ENCODE assay signal across 23 cellular contexts in the genomic region with DNA sequence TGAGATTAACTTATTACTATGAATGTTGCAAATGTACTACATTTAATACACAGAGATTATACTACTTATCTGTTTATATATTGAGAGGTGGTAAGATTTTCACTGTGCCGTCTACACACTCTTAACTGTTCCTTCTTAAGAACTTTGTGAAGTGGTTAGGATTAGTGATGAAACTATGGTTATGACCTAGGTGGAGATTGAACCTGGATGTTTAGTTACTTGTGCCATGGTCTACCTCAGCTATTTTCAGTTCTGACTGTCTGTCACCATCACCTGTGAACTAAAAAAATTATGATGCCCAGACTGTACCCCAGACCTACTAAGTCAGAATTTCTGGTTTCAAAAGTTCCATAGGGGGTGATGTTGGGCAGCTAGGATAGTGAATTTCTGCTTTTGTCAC. TPM values are rescaled to one million over a fixed set of nuclear protein-coding genes. Genes with fewer than 3 reads are reported as not detected.
DNase-seq lines count a peak whose midpoint lies in the region; ATAC-seq and TF ChIP-seq lines count a peak whose summit lies in the region.
"Had no signal": no experiment of that assay in that cellular context is flagged by ENCODE, and none has a peak within 500 bp of the region (broad histone marks: within the 10 kb centered on the region; RNA-seq: fewer than 3 reads in every experiment).

No MANE protein-coding gene starts in this region.

- peaks cover 26% of the 10 kb centered on the region for H4K20me1 ChIP-seq in hepatocyte (ENCODE audit: insufficient read depth, poor library complexity, severe bottlenecking)

- peak in 2 of 3 donors; percentile 33 to 34 for DNase-seq in CD4-positive, CD25-positive, alpha-beta regulatory T cell
- DNase-seq in CD8-positive, alpha-beta memory T cell = peak in 1 of 5 donors; percentile 61
- no peak for DNase-seq in activated CD4-positive, alpha-beta memory T cell treated with anti-CD3 and anti-CD28 coated beads, Interleukin-2, amount 10 ng/mL, durations not matched to agents 7 days and 5 days
- DNase-seq in immature natural killer cell (no peak), hepatocyte (ENCODE audit: low spot score) (no peak), testis (no peak)
- DNase-seq: activated CD8-positive, alpha-beta memory T cell treated with anti-CD3 and anti-CD28 coated beads for 24 hours; anterior cingulate cortex; DMS79; kidney; MG63; midbrain; NCI-H1417 treated with DMSO at 0.1 percent for 48 hours; NCI-H2081 treated with DMSO at 0.1 percent for 48 hours; NCI-H446; right cardiac atrium; spleen; stimulated activated CD4-positive, alpha-beta T cell treated with anti-CD3 and anti-CD28 coated beads, Interleukin-2, amount 100 ng/mL, for 48 hours; T1000; tibial artery had no signal

- peaks cover 7% of the 10 kb centered on the region for H3K36me3 ChIP-seq in CD4-positive, CD25-positive, alpha-beta regulatory T cell (ENCODE audit: control insufficient read depth, insufficient read depth, low read length)
- H3K36me3 ChIP-seq in CD8-positive, alpha-beta memory T cell (ENCODE audit: insufficient read depth, low read length) = no peaks in the 10 kb centered on the region
- H3K36me3 ChIP-seq in hepatocyte (replicated peaks; ENCODE audit: insufficient read depth, low read depth) (no peaks in the 10 kb centered on the region), testis (ENCODE audit: low read depth, missing control alignments) (no peaks in the 10 kb centered on the region)
- H3K36me3 ChIP-seq: tibial artery had no signal

- H2AFZ ChIP-seq in hepatocyte = no peak overlapping the region

- WGBS in hepatocyte (ENCODE audit: low lambda C conversion rate, missing lambda C conversion rate) = 77% methylated on average over 1 of the region's 1 CpG
- 78 to 83% methylated on average over 1 of the region's 1 CpG for WGBS in testis, 2 donors

- H3K9me3 ChIP-seq in CD4-positive, CD25-positive, alpha-beta regulatory T cell (ENCODE audit: control insufficient read depth in 2 of 2, low read length in 2 of 2) = no peaks in the 10 kb centered on the region
- no peaks in the 10 kb centered on the region for H3K9me3 ChIP-seq in CD8-positive, alpha-beta memory T cell (ENCODE audit: low read length)
- H3K9me3 ChIP-seq in hepatocyte (ENCODE audit: low read depth) (no peaks in the 10 kb centered on the region), testis (no peaks in the 10 kb centered on the region)
- H3K9me3 ChIP-seq: MG63, spleen, tibial artery had no signal

- H3K27ac Mint-ChIP-seq in CD4-positive, CD25-positive, alpha-beta regulatory T cell = peak overlapping the region in 2 of 3 donors; percentile 62 to 84
- peak overlapping the region in 7 of 8 donors; percentile 50 to 75 (median 58) for H3K27ac Mint-ChIP-seq in CD8-positive, alpha-beta memory T cell
- peak overlapping the region; percentile 33 for H3K27ac Mint-ChIP-seq in activated CD4-positive, alpha-beta memory T cell treated with anti-CD3 and anti-CD28 coated beads, Interleukin-2, amount 10 ng/mL, durations not matched to agents 7 days and 5 days
- peak overlapping the region; percentile 70 to 94 (median 84) for H3K27ac Mint-ChIP-seq in immature natural killer cell
- H3K27ac Mint-ChIP-seq: dendritic cell treated with granulocyte-macrophage colony-stimulating factor and Interleukin-4, amounts not matched to agents 40 ng/mL and 50 ng/mL, for 4 days had no signal

- peaks cover 88% of the 10 kb centered on the region for H3K79me2 ChIP-seq in hepatocyte

- no peaks in the 10 kb centered on the region for H3K9me2 ChIP-seq in hepatocyte (replicated peaks; ENCODE audit: insufficient read depth)

- POLR2A ChIA-PET in CD8-positive, alpha-beta memory T cell (lab: Charles Lee) = interaction anchor here (0.7 kb wide), 1 partner anchor 12 kb away, joined by 3 read pairs; no protein-coding TSS in a partner anchor
- POLR2A ChIA-PET in activated CD4-positive, alpha-beta memory T cell treated with anti-CD3 and anti-CD28 coated beads, Interleukin-2, amount 10 ng/mL, durations not matched to agents 7 days and 5 days (lab: Charles Lee) = interaction anchor here (3.4 kb wide), 1 partner anchor 60 kb away, joined by 19 read pairs; no protein-coding TSS in a partner anchor

- H3K4me2 ChIP-seq in hepatocyte = no peak overlapping the region

- H3K9me3 Mint-ChIP-seq in CD4-positive, CD25-positive, alpha-beta regulatory T cell = peaks cover 0 to 4% (median 0%) of the 10 kb centered on the region in 7 donors
- no peaks in the 10 kb centered on the region for H3K9me3 Mint-ChIP-seq in CD8-positive, alpha-beta memory T cell
- H3K9me3 Mint-ChIP-seq in activated CD4-positive, alpha-beta memory T cell treated with anti-CD3 and anti-CD28 coated beads, Interleukin-2, amount 10 ng/mL, durations not matched to agents 7 days and 5 days = peaks cover 11% of the 10 kb centered on the region
- H3K9me3 Mint-ChIP-seq in immature natural killer cell = no peaks in the 10 kb centered on the region
- H3K9me3 Mint-ChIP-seq: dendritic cell treated with granulocyte-macrophage colony-stimulating factor and Interleukin-4, amounts not matched to agents 40 ng/mL and 50 ng/mL, for 4 days; neural crest cell had no signal

- H3K4me3 Mint-ChIP-seq in CD4-positive, CD25-positive, alpha-beta regulatory T cell = peak overlapping the region; percentile 2 to 92 (median 66)
- H3K4me3 Mint-ChIP-seq in CD8-positive, alpha-beta memory T cell = peak overlapping the region in 2 of 7 donors; percentile 9 to 18
- H3K4me3 Mint-ChIP-seq in activated CD4-positive, alpha-beta memory T cell treated with anti-CD3 and anti-CD28 coated beads, Interleukin-2, amount 10 ng/mL, durations not matched to agents 7 days and 5 days = no peak overlapping the region
- H3K4me3 Mint-ChIP-seq in immature natural killer cell = peak overlapping the region in 3 of 5 donors; percentile 18 to 65 (median 52)
- H3K4me3 Mint-ChIP-seq: dendritic cell treated with granulocyte-macrophage colony-stimulating factor and Interleukin-4, amounts not matched to agents 40 ng/mL and 50 ng/mL, for 4 days; neural crest cell had no signal

- peak overlapping the region; percentile 60 for H3K27ac ChIP-seq in CD4-positive, CD25-positive, alpha-beta regulatory T cell (ENCODE audit: insufficient read depth, low read length, poor library complexity, severe bottlenecking)
- H3K27ac ChIP-seq in CD8-positive, alpha-beta memory T cell (ENCODE audit: low read depth, low read length) = no peak overlapping the region
- H3K27ac ChIP-seq in hepatocyte = no peak overlapping the region
- H3K27ac ChIP-seq in testis = no peak overlapping the region
- H3K27ac ChIP-seq: spleen, tibial artery had no signal

- H3K36me3 Mint-ChIP-seq in CD4-positive, CD25-positive, alpha-beta regulatory T cell = peaks cover 27% of the 10 kb centered on the region
- peaks cover 0 to 21% (median 6%) of the 10 kb centered on the region in 3 donors for H3K36me3 Mint-ChIP-seq in CD8-positive, alpha-beta memory T cell
- H3K36me3 Mint-ChIP-seq in activated CD4-positive, alpha-beta memory T cell treated with anti-CD3 and anti-CD28 coated beads, Interleukin-2, amount 10 ng/mL, durations not matched to agents 7 days and 5 days (ENCODE audit: low read depth) = peaks cover 77% of the 10 kb centered on the region
- H3K36me3 Mint-ChIP-seq in immature natural killer cell = peaks cover 0 to 16% (median 12%) of the 10 kb centered on the region in 3 donors

- no peak for TF ChIP-seq POLR2A in testis (IDR thresholded peaks at IDR 0.05)

- CTCF ChIA-PET in CD8-positive, alpha-beta memory T cell (lab: Charles Lee) = interaction anchor here (1.3 kb wide), 1 partner anchor 123 kb away, joined by 3 read pairs; no protein-coding TSS in a partner anchor
- CTCF ChIA-PET in activated CD4-positive, alpha-beta memory T cell treated with anti-CD3 and anti-CD28 coated beads, Interleukin-2, amount 10 ng/mL, durations not matched to agents 7 days and 5 days (lab: Charles Lee) = no interaction called here

- TF ChIP-seq CTCF in hepatocyte (IDR thresholded peaks at IDR 0.05; ENCODE audit: poor library complexity) (no peak), testis (IDR thresholded peaks at IDR 0.05) (no peak)

- ATAC-seq in CD4-positive, CD25-positive, alpha-beta regulatory T cell (ENCODE audit: low read depth in 2 of 2) = peak; percentile 38 to 52
- ATAC-seq in SK-N-SH treated with all-trans-retinoic acid at 6 μM for 48 hours = no peak
- ATAC-seq: right cardiac atrium had no signal

- peaks cover 83% of the 10 kb centered on the region for H3K4me1 ChIP-seq in CD4-positive, CD25-positive, alpha-beta regulatory T cell (ENCODE audit: control insufficient read depth, insufficient read depth, low read length, poor library complexity, severe bottlenecking)
- peaks cover 85% of the 10 kb centered on the region for H3K4me1 ChIP-seq in CD8-positive, alpha-beta memory T cell (ENCODE audit: insufficient read depth, low read length)
- H3K4me1 ChIP-seq in hepatocyte (ENCODE audit: insufficient read depth) (peaks cover 4% of the 10 kb centered on the region), testis (no peaks in the 10 kb centered on the region)

- no peaks in the 10 kb centered on the region for H3K27me3 Mint-ChIP-seq in CD4-positive, CD25-positive, alpha-beta regulatory T cell
- no peaks in the 10 kb centered on the region for H3K27me3 Mint-ChIP-seq in CD8-positive, alpha-beta memory T cell
- no peaks in the 10 kb centered on the region for H3K27me3 Mint-ChIP-seq in activated CD4-positive, alpha-beta memory T cell treated with anti-CD3 and anti-CD28 coated beads, Interleukin-2, amount 10 ng/mL, durations not matched to agents 7 days and 5 days
- peaks cover 0 to 6% (median 3%) of the 10 kb centered on the region in 3 donors for H3K27me3 Mint-ChIP-seq in immature natural killer cell (ENCODE audit: low read depth in 3 of 3)
- H3K27me3 Mint-ChIP-seq: dendritic cell treated with granulocyte-macrophage colony-stimulating factor and Interleukin-4, amounts not matched to agents 40 ng/mL and 50 ng/mL, for 4 days had no signal

- no peaks in the 10 kb centered on the region for H3K27me3 ChIP-seq in CD4-positive, CD25-positive, alpha-beta regulatory T cell (ENCODE audit: control insufficient read depth, insufficient read depth, low read length)
- no peaks in the 10 kb centered on the region for H3K27me3 ChIP-seq in CD8-positive, alpha-beta memory T cell (ENCODE audit: insufficient read depth, low read length, poor library complexity, severe bottlenecking)
- H3K27me3 ChIP-seq in hepatocyte (no peaks in the 10 kb centered on the region), testis (no peaks in the 10 kb centered on the region)
- H3K27me3 ChIP-seq: MG63, spleen, tibial artery had no signal

- H3K4me1 Mint-ChIP-seq in CD4-positive, CD25-positive, alpha-beta regulatory T cell = peaks cover 59 to 96% (median 72%) of the 10 kb centered on the region in 4 donors
- peaks cover 83 to 97% (median 97%) of the 10 kb centered on the region in 3 donors for H3K4me1 Mint-ChIP-seq in CD8-positive, alpha-beta memory T cell
- H3K4me1 Mint-ChIP-seq in activated CD4-positive, alpha-beta memory T cell treated with anti-CD3 and anti-CD28 coated beads, Interleukin-2, amount 10 ng/mL, durations not matched to agents 7 days and 5 days = peaks cover 86% of the 10 kb centered on the region
- peaks cover 0 to 90% of the 10 kb centered on the region in 2 donors for H3K4me1 Mint-ChIP-seq in immature natural killer cell

- peak overlapping the region; percentile 92 for H3K4me3 ChIP-seq in CD4-positive, CD25-positive, alpha-beta regulatory T cell (ENCODE audit: low read depth, low read length)
- no peak overlapping the region for H3K4me3 ChIP-seq in CD8-positive, alpha-beta memory T cell (ENCODE audit: low read length)
- H3K4me3 ChIP-seq in hepatocyte = no peak overlapping the region
- no peak overlapping the region for H3K4me3 ChIP-seq in testis
- H3K4me3 ChIP-seq: MG63, spleen, tibial artery had no signal

- intact Hi-C loops in testis (cut with DNase I; ENCODE audit: low total_unique reads) = no loop called here

RNA-seq across cellular contexts. Expression of gene RASA2, which starts 6.3 kb away (rescaled TPM):
- 93.5 TPM for total RNA-seq in CD4-positive, CD25-positive, alpha-beta regulatory T cell
- polyA plus RNA-seq in CD4-positive, CD25-positive, alpha-beta regulatory T cell = 10 to 100 TPM; 46.5 to 72.5 (median 56.6) TPM
- total RNA-seq in CD8-positive, alpha-beta memory T cell = 10 to 100 TPM; 34.0 to 36.4 TPM
- 39.2 TPM for polyA plus RNA-seq in CD8-positive, alpha-beta memory T cell
- 10 to 100 TPM; 53.7 to 54.5 TPM for total RNA-seq in activated CD4-positive, alpha-beta memory T cell treated with anti-CD3 and anti-CD28 coated beads, Interleukin-2, amount 10 ng/mL, durations not matched to agents 7 days and 5 days
- polyA plus RNA-seq in immature natural killer cell (10 to 100 TPM; 32.6 to 48.7 (median 45.9) TPM), hepatocyte (6.2 TPM in 2 replicates), testis (ENCODE audit: insufficient read depth, low read depth, low replicate concordance) (18.2 TPM)
- total RNA-seq in hepatocyte (12.6 and 13.2 TPM in 2 replicates), testis (10 to 100 TPM; 16.2 to 18.3 TPM)

Comparison
In these comparisons a context has a peak if more than half of its experiments do, and no peak if none do; other contexts are left out.
1. DNase-seq: peak in CD4-positive, CD25-positive, alpha-beta regulatory T cell (2 of 3); none in activated CD4-positive, alpha-beta memory T cell treated with anti-CD3 and anti-CD28 coated beads, Interleukin-2, amount 10 ng/mL, durations not matched to agents 7 days and 5 days (single experiment), immature natural killer cell (0 of 3), hepatocyte (single experiment) and testis (single experiment).
2. H3K27ac Mint-ChIP-seq: peak in every context shown above with its lines; median percentile 84 in immature natural killer cell; 73 in CD4-positive, CD25-positive, alpha-beta regulatory T cell; 58 in CD8-positive, alpha-beta memory T cell; 33 in activated CD4-positive, alpha-beta memory T cell treated with anti-CD3 and anti-CD28 coated beads, Interleukin-2, amount 10 ng/mL, durations not matched to agents 7 days and 5 days.